Comparison of ENCODE assay signal across 22 cellular contexts in genomic region chr14:22105643-22106042, GRCh38.
A peak's percentile ranks its signal among the peaks of the same experiment; 100 is the strongest.
DNase-seq lines count a peak whose midpoint lies in the region; ATAC-seq and TF ChIP-seq lines count a peak whose summit lies in the region.
"Had no signal": no experiment of that assay in that cellular context is flagged by ENCODE, and none has a peak within 500 bp of the region (broad histone marks: within the 10 kb centered on the region; RNA-seq: fewer than 3 reads in every experiment).

No MANE protein-coding gene starts in this region.

- peak overlapping the region; percentile 68 for H2AFZ ChIP-seq in Loucy (ENCODE audit: low read length)

- H3K9ac ChIP-seq in Loucy (ENCODE audit: low read depth, low read length, poor library complexity, severe bottlenecking), result peak overlapping the region; percentile 60
- H3K9ac ChIP-seq: KMS-11 had no signal

- no peaks in the 10 kb centered on the region for H3K27me3 Mint-ChIP-seq in activated naive CD4-positive, alpha-beta T cell treated with anti-CD3 and anti-CD28 coated beads, Interleukin-2, amount 10 ng/mL, durations not matched to agents 7 days and 5 days

- H3K36me3 Mint-ChIP-seq in activated naive CD4-positive, alpha-beta T cell treated with anti-CD3 and anti-CD28 coated beads, Interleukin-2, amount 10 ng/mL, durations not matched to agents 7 days and 5 days, result no peaks in the 10 kb centered on the region
- H3K36me3 Mint-ChIP-seq in activated naive CD4-positive, alpha-beta T cell treated with anti-CD3 and anti-CD28 coated beads, Interleukin-2, amount 50 U/mL, for 72 hours, result no peaks in the 10 kb centered on the region
- H3K36me3 Mint-ChIP-seq: type B pancreatic cell had no signal

- H3K4me2 ChIP-seq in Loucy (ENCODE audit: low read depth, low read length, poor library complexity, severe bottlenecking), result peak overlapping the region; percentile 71
- H3K4me2 ChIP-seq: KMS-11 had no signal

- H3K27me3 ChIP-seq in Loucy (ENCODE audit: insufficient read depth, low read length, poor library complexity, severe bottlenecking) (no peaks in the 10 kb centered on the region), thymus (ENCODE audit: control insufficient read depth, insufficient read depth) (no peaks in the 10 kb centered on the region)
- H3K27me3 ChIP-seq: esophagus squamous epithelium, ovary, SJCRH30 had no signal

- WGBS in thymus, result 14% methylated on average over 4 of the region's 4 CpGs

- no peaks in the 10 kb centered on the region for H3K9me3 Mint-ChIP-seq in activated naive CD4-positive, alpha-beta T cell treated with anti-CD3 and anti-CD28 coated beads, Interleukin-2, amount 10 ng/mL, durations not matched to agents 7 days and 5 days
- H3K9me3 Mint-ChIP-seq in activated naive CD4-positive, alpha-beta T cell treated with anti-CD3 and anti-CD28 coated beads, Interleukin-2, amount 50 U/mL, for 72 hours, result no peaks in the 10 kb centered on the region
- H3K9me3 Mint-ChIP-seq: type B pancreatic cell had no signal

- H3F3A ChIP-seq in Loucy (ENCODE audit: low read depth), result no peaks in the 10 kb centered on the region

- H3K4me1 ChIP-seq in Loucy (ENCODE audit: insufficient read depth, low read length, poor library complexity, severe bottlenecking) (peaks cover 31% of the 10 kb centered on the region), thymus (ENCODE audit: control insufficient read depth, insufficient read depth, low read length) (peaks cover 25% of the 10 kb centered on the region)
- H3K4me1 ChIP-seq: esophagus squamous epithelium, SJCRH30 had no signal

- peak in 1 of 2 donors; percentile 19 for ATAC-seq in activated naive CD4-positive, alpha-beta T cell treated with anti-CD3 and anti-CD28 coated beads, Interleukin-2, amount 50 U/mL, for 72 hours
- ATAC-seq in HG03342 (IDR thresholded peaks at IDR 0.05; ENCODE audit: unreplicated experiment), result no peak
- ATAC-seq: activated CD4-positive, CD25-positive, alpha-beta regulatory T cell treated with anti-CD3 and anti-CD28 coated beads, Interleukin-2, amount 50 U/mL, for 24 hours; HCT116 had no signal

- H3K27ac ChIP-seq in thymus (ENCODE audit: low read depth), result peak overlapping the region; percentile 64
- H3K27ac ChIP-seq: esophagus squamous epithelium, KMS-11, ovary, SJCRH30, skin epidermis had no signal

- no peak for TF ChIP-seq CTCF in Loucy (conservative IDR thresholded peaks at IDR 0.05; ENCODE audit: low read length)

- H3K4me3 Mint-ChIP-seq in activated naive CD4-positive, alpha-beta T cell treated with anti-CD3 and anti-CD28 coated beads, Interleukin-2, amount 10 ng/mL, durations not matched to agents 7 days and 5 days, result peak overlapping the region; percentile 64
- H3K4me3 Mint-ChIP-seq: type B pancreatic cell had no signal

- H4K20me1 ChIP-seq in Loucy (ENCODE audit: insufficient read depth, low read length, poor library complexity, severe bottlenecking), result no peaks in the 10 kb centered on the region

- H3K9me2 ChIP-seq in Loucy (replicated peaks; ENCODE audit: low read depth, low read length), result no peaks in the 10 kb centered on the region

- H3K27ac Mint-ChIP-seq in activated naive CD4-positive, alpha-beta T cell treated with anti-CD3 and anti-CD28 coated beads, Interleukin-2, amount 10 ng/mL, durations not matched to agents 7 days and 5 days, result peak overlapping the region; percentile 82
- H3K27ac Mint-ChIP-seq in activated naive CD4-positive, alpha-beta T cell treated with anti-CD3 and anti-CD28 coated beads, Interleukin-2, amount 50 U/mL, for 72 hours, result peak overlapping the region; percentile 37 to 55
- H3K27ac Mint-ChIP-seq: type B pancreatic cell had no signal

- H3K4me1 Mint-ChIP-seq in activated naive CD4-positive, alpha-beta T cell treated with anti-CD3 and anti-CD28 coated beads, Interleukin-2, amount 10 ng/mL, durations not matched to agents 7 days and 5 days, result peaks cover 32% of the 10 kb centered on the region

- H3K9me3 ChIP-seq in Loucy (ENCODE audit: insufficient read depth, low read depth, low read length) (no peaks in the 10 kb centered on the region), thymus (ENCODE audit: control insufficient read depth) (no peaks in the 10 kb centered on the region)
- H3K9me3 ChIP-seq: esophagus squamous epithelium, ovary, SJCRH30 had no signal

- H3K36me3 ChIP-seq in Loucy (ENCODE audit: insufficient read depth, low read length) (no peaks in the 10 kb centered on the region), thymus (ENCODE audit: control insufficient read depth, insufficient read depth) (no peaks in the 10 kb centered on the region)
- H3K36me3 ChIP-seq: esophagus squamous epithelium, ovary, SJCRH30 had no signal

- H3K79me2 ChIP-seq in Loucy (ENCODE audit: insufficient read depth, low read length), result no peaks in the 10 kb centered on the region

- CTCF ChIA-PET in activated naive CD4-positive, alpha-beta T cell treated with anti-CD3 and anti-CD28 coated beads, Interleukin-2, amount 10 ng/mL, durations not matched to agents 7 days and 5 days (lab: Charles Lee), result interaction anchor here (0.9 to 1.0 kb wide), 2 partner anchors 17 to 465 kb away, joined by 3 read pairs; no protein-coding TSS in a partner anchor

- no peak for DNase-seq in activated naive CD4-positive, alpha-beta T cell treated with anti-CD3 and anti-CD28 coated beads, Interleukin-2, amount 10 ng/mL, durations not matched to agents 7 days and 5 days
- no peak for DNase-seq in activated naive CD4-positive, alpha-beta T cell treated with Interleukin-2 at 50 U/mL for 16 hours
- no peak for DNase-seq in activated naive CD4-positive, alpha-beta T cell treated with anti-CD3 and anti-CD28 coated beads, Interleukin-2, amount 50 U/mL, for 72 hours (ENCODE audit: low spot score in 2 of 2)
- DNase-seq in Kasumi-1 (lab: John Stamatoyannopoulos, UW), result no peak
- DNase-seq: activated gamma-delta T cell treated with Interleukin-2 at 50 U/mL for 16 hours, C1 segment of cervical spinal cord, caudate nucleus, esophagus squamous epithelium, foreskin melanocyte, NCI-H1436 treated with DMSO at 0.1 percent for 48 hours, NCI-H2107, NCI-H748 treated with DMSO at 0.1 percent for 48 hours, ovary, SJCRH30 had no signal

- H3K4me3 ChIP-seq in Loucy (ENCODE audit: low read length, poor library complexity, severe bottlenecking) (peak overlapping the region; percentile 56), thymus (ENCODE audit: low read length) (peak overlapping the region; percentile 42)
- H3K4me3 ChIP-seq: esophagus squamous epithelium, ovary, SJCRH30, skin epidermis had no signal
